Comparison of ENCODE assay signal across 10 cellular contexts in the genomic region with DNA sequence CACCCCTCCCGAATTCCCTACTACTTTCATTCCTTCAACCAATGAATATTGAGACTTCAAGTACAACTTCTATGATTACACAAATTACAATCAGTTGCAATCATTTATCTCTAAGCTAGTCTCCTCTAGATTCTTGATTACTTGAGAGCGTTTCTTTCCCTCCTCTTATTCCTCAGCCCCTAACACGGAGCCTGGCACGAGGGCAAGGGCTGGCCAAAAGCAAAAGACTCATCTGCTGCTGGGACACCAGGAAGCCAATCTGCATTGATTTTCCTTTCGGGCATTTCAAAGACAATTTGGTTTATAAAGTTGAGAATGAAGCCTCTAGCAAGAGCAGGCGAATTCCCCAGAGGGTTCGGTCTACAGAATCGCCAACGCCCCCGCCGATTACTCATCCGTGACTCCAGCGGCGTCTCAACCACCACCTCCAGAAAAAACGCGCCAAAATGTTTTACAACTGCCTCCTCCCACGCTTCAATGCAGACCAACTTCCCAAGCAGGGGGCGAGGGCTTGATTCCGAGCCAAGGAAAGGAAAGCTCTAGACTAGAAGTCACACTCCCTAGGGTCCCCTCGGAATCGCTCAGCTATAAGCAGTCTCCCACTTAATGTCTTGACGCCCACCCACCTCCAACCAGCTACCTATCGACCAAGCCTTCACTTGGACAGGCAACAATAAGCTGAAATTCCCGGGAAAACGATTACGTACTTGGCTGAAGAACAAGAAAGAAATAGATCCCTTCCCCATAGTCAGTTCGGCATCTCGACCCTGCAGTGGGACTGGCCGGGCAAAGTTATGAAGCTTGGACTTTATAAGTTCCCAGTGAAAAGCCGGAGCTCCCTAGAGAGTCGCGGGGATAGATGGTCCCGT. TPM values are rescaled to one million over a fixed set of nuclear protein-coding genes. Genes with fewer than 3 reads are reported as not detected.
A peak's percentile ranks its signal among the peaks of the same experiment; 100 is the strongest.
DNase-seq lines count a peak whose midpoint lies in the region; ATAC-seq, FAIRE-seq and TF ChIP-seq lines count a peak whose summit lies in the region.
"Had no signal": no experiment of that assay in that cellular context is flagged by ENCODE, and none has a peak within 500 bp of the region (broad histone marks: within the 10 kb centered on the region; RNA-seq: fewer than 3 reads in every experiment).

No MANE protein-coding gene starts in this region.

- TF ChIP-seq CTCF in kidney (IDR thresholded peaks at IDR 0.05; ENCODE audit: borderline replicate concordance, extremely low read depth, insufficient read depth), result no peak

- H3K9ac ChIP-seq in kidney (ENCODE audit: low read length in 2 of 2), result no peak overlapping the region

- peaks cover 62% of the 10 kb centered on the region for H3K27me3 Mint-ChIP-seq in activated CD4-positive, alpha-beta T cell treated with anti-CD3 and anti-CD28 coated beads, Interleukin-2, amount 10 ng/mL, durations not matched to agents 7 days and 5 days
- peaks cover 50 to 51% of the 10 kb centered on the region in 2 donors for H3K27me3 Mint-ChIP-seq in stimulated activated naive B cell treated with anti-CD40 and anti-IgM and Interleukin-4, amounts not matched to agents 10 μg/mL and 1 μg/mL and 100 μg/mL, for 72 hours

- no peak overlapping the region for H3K27ac ChIP-seq in kidney (ENCODE audit: low read depth in 2 of 2, low read length in 2 of 2)
- H3K27ac ChIP-seq: C4-2B had no signal

- no peaks in the 10 kb centered on the region for H3K36me3 Mint-ChIP-seq in activated CD4-positive, alpha-beta T cell treated with anti-CD3 and anti-CD28 coated beads, Interleukin-2, amount 10 ng/mL, durations not matched to agents 7 days and 5 days (ENCODE audit: low read depth)
- peaks cover 0 to 4% of the 10 kb centered on the region in 2 donors for H3K36me3 Mint-ChIP-seq in stimulated activated naive B cell treated with anti-CD40 and anti-IgM and Interleukin-4, amounts not matched to agents 10 μg/mL and 1 μg/mL and 100 μg/mL, for 72 hours

- intact Hi-C loops in kidney (cut with DNase I), result no loop called here

- POLR2A ChIA-PET in activated CD4-positive, alpha-beta T cell treated with anti-CD3 and anti-CD28 coated beads, Interleukin-2, amount 10 ng/mL, durations not matched to agents 7 days and 5 days (lab: Charles Lee), result no interaction called here

- no peaks in the 10 kb centered on the region for H3K36me3 ChIP-seq in kidney (ENCODE audit: control insufficient read depth in 1 of 2, insufficient read depth in 2 of 2, low read length in 2 of 2)

- DNase-seq in activated CD4-positive, alpha-beta T cell treated with anti-CD3 and anti-CD28 coated beads, Interleukin-2, amount 50 U/mL, for 48 hours, result peak; percentile 20 to 43
- no peak for DNase-seq in activated CD4-positive, alpha-beta T cell treated with anti-CD3 and anti-CD28 coated beads, Interleukin-2, amount 10 ng/mL, durations not matched to agents 7 days and 5 days
- peak; percentile 59 for DNase-seq in NCI-H524 treated with DMSO at 0.1 percent for 48 hours (lab: John Stamatoyannopoulos, UW)
- DNase-seq in fibroblast of peridontal ligament (ENCODE audit: extremely low read depth), result peak; percentile 40
- DNase-seq in stimulated activated naive B cell treated with anti-CD40 and anti-IgM and Interleukin-4, amounts not matched to agents 10 μg/mL and 1 μg/mL and 100 μg/mL, for 72 hours, result no peak
- no peak for DNase-seq in kidney
- no peak for DNase-seq in SW 1271 (lab: John Stamatoyannopoulos, UW)
- no peak for DNase-seq in NOMO-1 treated with DMSO at 0.1 percent for 48 hours (lab: John Stamatoyannopoulos, UW; ENCODE audit: unreplicated experiment)
- DNase-seq: activated CD8-positive, alpha-beta memory T cell treated with anti-CD3 and anti-CD28 coated beads, Interleukin-2, amount 50 U/mL, for 4 hours had no signal

- no peak overlapping the region for H3K4me3 ChIP-seq in kidney (ENCODE audit: low read length in 2 of 2)

- no peaks in the 10 kb centered on the region for H3K9me3 ChIP-seq in kidney (ENCODE audit: control insufficient read depth in 1 of 2, low read length in 2 of 2)

- H3K4me3 Mint-ChIP-seq in activated CD4-positive, alpha-beta T cell treated with anti-CD3 and anti-CD28 coated beads, Interleukin-2, amount 10 ng/mL, durations not matched to agents 7 days and 5 days, result no peak overlapping the region
- H3K4me3 Mint-ChIP-seq in stimulated activated naive B cell treated with anti-CD40 and anti-IgM and Interleukin-4, amounts not matched to agents 10 μg/mL and 1 μg/mL and 100 μg/mL, for 72 hours, result peak overlapping the region; percentile 25 to 45

- CTCF ChIA-PET in activated CD4-positive, alpha-beta T cell treated with anti-CD3 and anti-CD28 coated beads, Interleukin-2, amount 10 ng/mL, durations not matched to agents 7 days and 5 days (lab: Charles Lee), result interaction anchor here (0.7 to 1.0 kb wide), 2 partner anchors 53 to 87 kb away, joined by 3 read pairs; no protein-coding TSS in a partner anchor

- peaks cover 4% of the 10 kb centered on the region for H3K4me1 Mint-ChIP-seq in activated CD4-positive, alpha-beta T cell treated with anti-CD3 and anti-CD28 coated beads, Interleukin-2, amount 10 ng/mL, durations not matched to agents 7 days and 5 days
- H3K4me1 Mint-ChIP-seq in stimulated activated naive B cell treated with anti-CD40 and anti-IgM and Interleukin-4, amounts not matched to agents 10 μg/mL and 1 μg/mL and 100 μg/mL, for 72 hours, result peaks cover 22 to 31% of the 10 kb centered on the region in 2 donors

- no peak for FAIRE-seq in kidney (lab: Jason Lieb, UNC)

- peak in 1 of 2 donors; percentile 27 for ATAC-seq in stimulated activated naive B cell treated with anti-CD40 and anti-IgM and Interleukin-4, amounts not matched to agents 10 μg/mL and 1 μg/mL and 100 μg/mL, for 72 hours (replicated peaks)

- H3K9me3 Mint-ChIP-seq in activated CD4-positive, alpha-beta T cell treated with anti-CD3 and anti-CD28 coated beads, Interleukin-2, amount 10 ng/mL, durations not matched to agents 7 days and 5 days, result peaks cover 2% of the 10 kb centered on the region
- H3K9me3 Mint-ChIP-seq in stimulated activated naive B cell treated with anti-CD40 and anti-IgM and Interleukin-4, amounts not matched to agents 10 μg/mL and 1 μg/mL and 100 μg/mL, for 72 hours, result peaks cover 0 to 9% of the 10 kb centered on the region in 2 donors

- H3K27ac Mint-ChIP-seq in activated CD4-positive, alpha-beta T cell treated with anti-CD3 and anti-CD28 coated beads, Interleukin-2, amount 10 ng/mL, durations not matched to agents 7 days and 5 days, result no peak overlapping the region
- no peak overlapping the region for H3K27ac Mint-ChIP-seq in stimulated activated naive B cell treated with anti-CD40 and anti-IgM and Interleukin-4, amounts not matched to agents 10 μg/mL and 1 μg/mL and 100 μg/mL, for 72 hours

- H3K4me1 ChIP-seq in kidney (ENCODE audit: control insufficient read depth in 1 of 2, insufficient read depth in 1 of 2, low read depth in 1 of 2, low read length in 2 of 2), result peaks cover 0 to 2% of the 10 kb centered on the region in 2 donors

RNA-seq across cellular contexts. Expression of a gene that starts 1.4 kb away (rescaled TPM):
- not detected for total RNA-seq in activated CD4-positive, alpha-beta T cell treated with anti-CD3 and anti-CD28 coated beads, Interleukin-2, amount 10 ng/mL, durations not matched to agents 7 days and 5 days
- 1.0 TPM for total RNA-seq in kidney
- 0.13 TPM for polyA plus RNA-seq in kidney (ENCODE audit: insufficient read depth, low read depth, low replicate concordance)

Comparison
In these comparisons a context has a peak if more than half of its experiments do, and no peak if none do; other contexts are left out.
1. DNase-seq: peak in activated CD4-positive, alpha-beta T cell treated with anti-CD3 and anti-CD28 coated beads, Interleukin-2, amount 50 U/mL, for 48 hours (2 of 2), NCI-H524 treated with DMSO at 0.1 percent for 48 hours (single experiment) and fibroblast of peridontal ligament (single experiment); none in activated CD4-positive, alpha-beta T cell treated with anti-CD3 and anti-CD28 coated beads, Interleukin-2, amount 10 ng/mL, durations not matched to agents 7 days and 5 days (single experiment), stimulated activated naive B cell treated with anti-CD40 and anti-IgM and Interleukin-4, amounts not matched to agents 10 μg/mL and 1 μg/mL and 100 μg/mL, for 72 hours (single experiment), kidney (single experiment), SW 1271 (0 of 2) and NOMO-1 treated with DMSO at 0.1 percent for 48 hours (single experiment).